In genomic region chr20:58571341-58571941, GRCh38 we compare ENCODE assay signal across 22 cellular contexts. TPM values are rescaled to one million over a fixed set of nuclear protein-coding genes. Genes with fewer than 3 reads are reported as not detected.
DNase-seq lines count a peak whose midpoint lies in the region; ATAC-seq, FAIRE-seq and TF ChIP-seq lines count a peak whose summit lies in the region.
"Had no signal": no experiment of that assay in that cellular context is flagged by ENCODE, and none has a peak within 500 bp of the region (broad histone marks: within the 10 kb centered on the region; RNA-seq: fewer than 3 reads in every experiment).

No MANE protein-coding gene starts in this region.

- H2AFZ ChIP-seq in endothelial cell of umbilical vein (ENCODE audit: low read depth, low read length), result no peak overlapping the region
- H2AFZ ChIP-seq: parathyroid adenoma had no signal

- no peak for TF ChIP-seq POLR2A in endothelial cell of umbilical vein (IDR thresholded peaks at IDR 0.05; ENCODE audit: low read depth, low read length)

- H3K27ac ChIP-seq in endothelial cell of umbilical vein (ENCODE audit: insufficient read depth, low read depth, low read length) (no peak overlapping the region), muscle layer of colon (ENCODE audit: low read depth, low read length) (peak overlapping the region; percentile 81), tibial artery (peak overlapping the region; percentile 8 to 49), WERI-Rb-1 (no peak overlapping the region)
- H3K27ac ChIP-seq: parathyroid adenoma had no signal

- CTCF ChIA-PET in endothelial cell of umbilical vein (lab: Charles Lee), result no interaction called here

- no peak overlapping the region for H3K9ac ChIP-seq in endothelial cell of umbilical vein (replicated peaks; ENCODE audit: extremely low read depth, insufficient read depth, low read length)
- H3K9ac ChIP-seq in muscle layer of colon (ENCODE audit: low read length), result peak overlapping the region; percentile 12
- H3K9ac ChIP-seq: parathyroid adenoma had no signal

- H4K20me1 ChIP-seq in endothelial cell of umbilical vein (replicated peaks; ENCODE audit: control insufficient read depth, extremely low read depth, insufficient read depth, low read length), result no peaks in the 10 kb centered on the region

- POLR2A ChIA-PET in endothelial cell of umbilical vein (lab: Charles Lee), result no interaction called here

- FAIRE-seq in endothelial cell of umbilical vein (lab: Jason Lieb, UNC), result peak; percentile 28

- peak; percentile 1 for DNase-seq in LoVo (ENCODE audit: low spot score)
- no peak for DNase-seq in endothelial cell of umbilical vein (ENCODE audit: low read depth, low spot score)
- DNase-seq in tibial artery, result no peak
- no peak for DNase-seq in T1000 (lab: John Stamatoyannopoulos, UW)
- DNase-seq in NOMO-1 treated with DMSO at 0.1 percent for 48 hours (lab: John Stamatoyannopoulos, UW; ENCODE audit: unreplicated experiment), result no peak
- no peak for DNase-seq in WERI-Rb-1
- DNase-seq: activated CD4-positive, alpha-beta memory T cell treated with anti-CD3 and anti-CD28 coated beads, Interleukin-2, amount 10 ng/mL, durations not matched to agents 7 days and 5 days; activated naive CD4-positive, alpha-beta T cell treated with Interleukin-2 at 50 U/mL for 16 hours; activated T-cell treated with anti-CD3 and anti-CD28 coated beads, Interleukin-2, amount 50 U/mL, for 24 hours; effector CD8-positive, alpha-beta T cell; GOT3; naive thymus-derived CD4-positive, alpha-beta T cell; NCI-H1417; NCI-H2107; NCI-H526; Right ventricle myocardium superior; stimulated activated CD4-positive, alpha-beta T cell treated with anti-CD3 and anti-CD28 coated beads, Interleukin-4, amount 100 ng/mL, for 24 hours had no signal

- no peaks in the 10 kb centered on the region for H3K9me1 ChIP-seq in endothelial cell of umbilical vein (replicated peaks; ENCODE audit: control insufficient read depth, extremely low read depth, insufficient read depth, low read length)

- intact Hi-C loops in endothelial cell of umbilical vein (cut with micrococcal nuclease), result no loop called here
- intact Hi-C loops in tibial artery (cut with DNase I; ENCODE audit: low total_unique reads), result no loop called here

- H3K79me2 ChIP-seq in endothelial cell of umbilical vein (ENCODE audit: control insufficient read depth, insufficient read depth, low read length), result no peaks in the 10 kb centered on the region
- H3K79me2 ChIP-seq: parathyroid adenoma had no signal

- no peaks in the 10 kb centered on the region for H3K9me3 ChIP-seq in endothelial cell of umbilical vein (replicated peaks; ENCODE audit: control insufficient read depth, insufficient read depth, low read length)
- H3K9me3 ChIP-seq in muscle layer of colon (ENCODE audit: low read length), result no peaks in the 10 kb centered on the region
- H3K9me3 ChIP-seq in tibial artery, result no peaks in the 10 kb centered on the region
- H3K9me3 ChIP-seq in WERI-Rb-1 (ENCODE audit: severe bottlenecking), result no peaks in the 10 kb centered on the region

- H3K4me3 ChIP-seq in endothelial cell of umbilical vein (replicated peaks in 1 of 3; ENCODE audit: insufficient read depth in 1 of 3, low read depth in 1 of 3, low read length in 3 of 3) (no peak overlapping the region), muscle layer of colon (ENCODE audit: low read depth in 1 of 2, low read length in 2 of 2) (no peak overlapping the region), tibial artery (no peak overlapping the region), WERI-Rb-1 (ENCODE audit: low read depth, low read length) (no peak overlapping the region)

- dilution Hi-C loops in endothelial cell of umbilical vein (cut with MboI; ENCODE audit: extremely low pct_ligation_motif_present, low sequenced_read_pairs), result no loop called here

- no peaks in the 10 kb centered on the region for H3K4me1 ChIP-seq in endothelial cell of umbilical vein (ENCODE audit: control insufficient read depth, extremely low read depth, insufficient read depth, low read length)
- H3K4me1 ChIP-seq in muscle layer of colon (ENCODE audit: insufficient read depth, low read length), result peaks cover 46% of the 10 kb centered on the region
- peaks cover 0 to 23% (median 9%) of the 10 kb centered on the region in 4 donors for H3K4me1 ChIP-seq in tibial artery
- H3K4me1 ChIP-seq: parathyroid adenoma had no signal

- BruUV-seq in endothelial cell of umbilical vein (replicated peaks; lab: Mats Ljungman, UMichigan), result no TSS peak

- no peak for TF ChIP-seq CTCF in endothelial cell of umbilical vein (IDR thresholded peaks at IDR 0.05; ENCODE audit: extremely low read depth in 1 of 2, insufficient read depth in 1 of 2, low read depth in 1 of 2, low read length in 2 of 2)
- no peak for TF ChIP-seq CTCF in tibial artery (IDR thresholded peaks at IDR 0.05)
- no peak for TF ChIP-seq CTCF in WERI-Rb-1 (IDR thresholded peaks at IDR 0.05; ENCODE audit: low read depth, low read length)

- H3K36me3 ChIP-seq in endothelial cell of umbilical vein (ENCODE audit: control insufficient read depth in 2 of 2, extremely low read depth in 1 of 2, insufficient read depth in 2 of 2, low read length in 2 of 2), result no peaks in the 10 kb centered on the region
- H3K36me3 ChIP-seq in muscle layer of colon (ENCODE audit: insufficient read depth, low read length), result no peaks in the 10 kb centered on the region
- H3K36me3 ChIP-seq in tibial artery, result no peaks in the 10 kb centered on the region
- no peaks in the 10 kb centered on the region for H3K36me3 ChIP-seq in WERI-Rb-1

- no peak overlapping the region for H3K4me2 ChIP-seq in endothelial cell of umbilical vein (ENCODE audit: insufficient read depth, low read length)

- no peak for ATAC-seq in GM18907 (IDR thresholded peaks at IDR 0.05; ENCODE audit: unreplicated experiment)
- ATAC-seq: naive thymus-derived CD4-positive, alpha-beta T cell; WTC11 had no signal

- H3K27me3 ChIP-seq in endothelial cell of umbilical vein (ENCODE audit: control insufficient read depth in 2 of 2, insufficient read depth in 2 of 2, low read length in 2 of 2) (no peaks in the 10 kb centered on the region), muscle layer of colon (ENCODE audit: control insufficient read depth in 1 of 2, insufficient read depth in 2 of 2, low read length in 2 of 2) (no peaks in the 10 kb centered on the region), tibial artery (no peaks in the 10 kb centered on the region), WERI-Rb-1 (ENCODE audit: insufficient read depth, low read depth, severe bottlenecking) (no peaks in the 10 kb centered on the region)

TF ChIP-seq in endothelial cell of umbilical vein, 7 proteins besides CTCF, POLR2A, EP300 and RAD21:
- TF ChIP-seq GATA2 (IDR thresholded peaks at IDR 0.05; ENCODE audit: insufficient read depth, insufficient read length, low read depth, low read length) (no peak), FOS (IDR thresholded peaks at IDR 0.05; ENCODE audit: borderline replicate concordance, insufficient read depth, low read length) (no peak), MYC (IDR thresholded peaks at IDR 0.05; ENCODE audit: low read depth, low read length) (no peak), JUN (IDR thresholded peaks at IDR 0.05; ENCODE audit: borderline replicate concordance, insufficient read depth, insufficient read length, low read depth) (no peak), MAX (IDR thresholded peaks at IDR 0.05; ENCODE audit: insufficient read depth, insufficient read length) (no peak)

RNA-seq across cellular contexts. Expression of gene APCDD1L, which starts 56.2 kb away (rescaled TPM):
- total RNA-seq in endothelial cell of umbilical vein, result 0.88 and 1.4 TPM in 2 replicates
- polyA plus RNA-seq in endothelial cell of umbilical vein, result 0.13 and 0.17 TPM in 2 replicates
- polyA plus RNA-seq in endothelial cell of umbilical vein (2011; cell fraction: cytosol; rRNA removed), result 0.11 and 0.17 TPM in 2 replicates
- polyA plus RNA-seq in endothelial cell of umbilical vein (2011; cell fraction: nucleus; rRNA removed), result 0.25 TPM in 1 of 2 replicates, not detected in the other
- 0.27 and 0.41 TPM in 2 replicates for polyA plus RNA-seq in endothelial cell of umbilical vein (2012)
- 0.08 and 0.10 TPM in 2 replicates for polyA minus RNA-seq in endothelial cell of umbilical vein
- polyA minus RNA-seq in endothelial cell of umbilical vein (2011; cell fraction: cytosol; rRNA and poly(A)+ RNA removed), result not detected
- polyA minus RNA-seq in endothelial cell of umbilical vein (2011; cell fraction: nucleus; rRNA and poly(A)+ RNA removed), result not detected in 2 replicates
- total RNA-seq: activated CD4-positive, alpha-beta memory T cell treated with anti-CD3 and anti-CD28 coated beads, Interleukin-2, amount 10 ng/mL, durations not matched to agents 7 days and 5 days; lung microvascular endothelial cell; naive thymus-derived CD4-positive, alpha-beta T cell had no signal

Comparison
In these comparisons a context has a peak if more than half of its experiments do, and no peak if none do; other contexts are left out.
1. H3K27ac ChIP-seq: peak in muscle layer of colon (single experiment) and tibial artery (2 of 2); none in endothelial cell of umbilical vein (single experiment) and WERI-Rb-1 (single experiment).